8 cellular contexts compared by ENCODE assay signal in genomic region chr1:155309423-155310021, GRCh38. TPM values are rescaled to one million over a fixed set of nuclear protein-coding genes. Genes with fewer than 3 reads are reported as not detected.
A peak's percentile ranks its signal among the peaks of the same experiment; 100 is the strongest.
DNase-seq lines count a peak whose midpoint lies in the region; FAIRE-seq and TF ChIP-seq lines count a peak whose summit lies in the region.

No MANE protein-coding gene starts in this region.

- no peaks in the 10 kb centered on the region for H3K27me3 ChIP-seq in neural cell (ENCODE audit: insufficient read depth, low read depth, low read length)

- peak; percentile 33; the same call in 1 of the 2 replicates for TF ChIP-seq POLR2A in Raji (IDR thresholded peaks at IDR 0.05; ENCODE audit: insufficient read depth, low read depth, low read length)

- no peaks in the 10 kb centered on the region for H3F3A ChIP-seq in neural cell (ENCODE audit: insufficient read depth, low read length, poor library complexity, severe bottlenecking)

- FAIRE-seq in HTR-8/SVneo (lab: Jason Lieb, UNC), result no peak

- H3K27ac ChIP-seq in neural cell (ENCODE audit: low read length), result peak overlapping the region; percentile 93

- H3K4me3 ChIP-seq in epithelial cell of proximal tubule (ENCODE audit: low read depth, low read length) (peak overlapping the region; percentile 100), neural cell (ENCODE audit: low read length) (peak overlapping the region; percentile 88)

- TF ChIP-seq CTCF in epithelial cell of proximal tubule (conservative IDR thresholded peaks at IDR 0.05; ENCODE audit: low read depth, low read length) (no peak), neural cell (IDR thresholded peaks at IDR 0.05; ENCODE audit: poor library complexity, severe bottlenecking) (no peak)

- H3K79me2 ChIP-seq in neural cell (replicated peaks; ENCODE audit: insufficient read depth, low read length), result peaks cover 23% of the 10 kb centered on the region

- peak overlapping the region; percentile 91 for H3K9ac ChIP-seq in neural cell (ENCODE audit: low read length)

- TF ChIP-seq RAD21 in neural cell (conservative IDR thresholded peaks at IDR 0.05), result no peak

- no peak for TF ChIP-seq EP300 in neural cell (conservative IDR thresholded peaks at IDR 0.05; ENCODE audit: poor library complexity, severe bottlenecking)

- H4K20me1 ChIP-seq in neural cell (ENCODE audit: insufficient read depth), result no peaks in the 10 kb centered on the region

- peak; percentile 52 to 73 for DNase-seq in NCI-H2081 (lab: John Stamatoyannopoulos, UW)
- DNase-seq in NCI-H2081 treated with DMSO at 0.1 percent for 48 hours (lab: John Stamatoyannopoulos, UW), result no peak
- no peak for DNase-seq in epithelial cell of proximal tubule (ENCODE audit: low read depth)
- no peak for DNase-seq in NCI-H187 (lab: John Stamatoyannopoulos, UW)
- DNase-seq in activated CD8-positive, alpha-beta memory T cell treated with anti-CD3 and anti-CD28 coated beads, Interleukin-2, amount 50 U/mL, for 4 hours, result no peak
- DNase-seq in HTR-8/SVneo (ENCODE audit: insufficient read length, low spot score), result no peak

- no peaks in the 10 kb centered on the region for H3K9me2 ChIP-seq in neural cell (ENCODE audit: insufficient read depth, low read length)

- H2AFZ ChIP-seq in neural cell (ENCODE audit: low read depth, low read length), result peak overlapping the region; percentile 61

- peak overlapping the region; percentile 90 for H3K4me2 ChIP-seq in neural cell (ENCODE audit: low read length)

- no peaks in the 10 kb centered on the region for H3K36me3 ChIP-seq in neural cell (ENCODE audit: insufficient read depth, low read length)

- no peaks in the 10 kb centered on the region for H3K9me3 ChIP-seq in neural cell (ENCODE audit: low read length)

TF ChIP-seq in neural cell, 6 proteins besides CTCF, POLR2A, EP300 and RAD21:
- TF ChIP-seq POLR2AphosphoS5 (IDR thresholded peaks at IDR 0.05), result no peak
- TF ChIP-seq EZH2 (IDR thresholded peaks at IDR 0.05; ENCODE audit: borderline replicate concordance, insufficient read depth, low read length, poor library complexity, severe bottlenecking), result no peak
- no peak for TF ChIP-seq SMC3 (conservative IDR thresholded peaks at IDR 0.05; ENCODE audit: poor library complexity)
- no peak for TF ChIP-seq REST (IDR thresholded peaks at IDR 0.05; ENCODE audit: borderline replicate concordance)
- TF ChIP-seq MXI1 (conservative IDR thresholded peaks at IDR 0.05; ENCODE audit: poor library complexity, severe bottlenecking), result no peak
- no peak for TF ChIP-seq TAF1 (IDR thresholded peaks at IDR 0.05; ENCODE audit: low read depth)

RNA-seq across cellular contexts. Expression of gene FDPS, which starts 0.9 kb away (rescaled TPM):
- 248 and 580 TPM in 2 replicates for total RNA-seq in epithelial cell of proximal tubule
- 235 and 257 TPM in 2 replicates for polyA plus RNA-seq in neural cell
- polyA minus RNA-seq in neural cell, result 109 and 116 TPM in 2 replicates

RNA-seq across cellular contexts. Expression of gene PKLR, which starts 8.3 kb away (rescaled TPM):
- total RNA-seq in epithelial cell of proximal tubule, result not detected in 2 replicates
- polyA plus RNA-seq in neural cell, result not detected in 2 replicates
- polyA minus RNA-seq in neural cell, result not detected in 2 replicates

RNA-seq across cellular contexts. Expression of gene RUSC1, which starts 11.2 kb away (rescaled TPM):
- 53.2 and 64.8 TPM in 2 replicates for total RNA-seq in epithelial cell of proximal tubule
- polyA plus RNA-seq in neural cell, result 45.7 and 58.1 TPM in 2 replicates
- 36.9 and 38.5 TPM in 2 replicates for polyA minus RNA-seq in neural cell

RNA-seq across cellular contexts. Expression of gene HCN3, which starts 32.3 kb away (rescaled TPM):
- 0.72 and 8.1 TPM in 2 replicates for total RNA-seq in epithelial cell of proximal tubule
- 53.2 and 53.4 TPM in 2 replicates for polyA plus RNA-seq in neural cell
- 27.2 and 28.7 TPM in 2 replicates for polyA minus RNA-seq in neural cell

RNA-seq across cellular contexts. Expression of gene CLK2, which starts 36.2 kb away (rescaled TPM):
- total RNA-seq in epithelial cell of proximal tubule, result 20.7 and 43.7 TPM in 2 replicates
- 44.4 and 57.7 TPM in 2 replicates for polyA plus RNA-seq in neural cell
- polyA minus RNA-seq in neural cell, result 35.1 and 39.0 TPM in 2 replicates

Comparison
In these comparisons a context has a peak if more than half of its experiments do, and no peak if none do; other contexts are left out.
1. DNase-seq: peak in NCI-H2081 (2 of 2); none in NCI-H2081 treated with DMSO at 0.1 percent for 48 hours (single experiment), epithelial cell of proximal tubule (single experiment), NCI-H187 (0 of 2), activated CD8-positive, alpha-beta memory T cell treated with anti-CD3 and anti-CD28 coated beads, Interleukin-2, amount 50 U/mL, for 4 hours (single experiment) and HTR-8/SVneo (single experiment).